ENCODE assay signal across 9 cellular contexts in genomic region chr1:183604048-183604808, GRCh38. TPM values are rescaled to one million over a fixed set of nuclear protein-coding genes. Genes with fewer than 3 reads are reported as not detected.
DNase-seq lines count a peak whose midpoint lies in the region; ATAC-seq and TF ChIP-seq lines count a peak whose summit lies in the region.
"Had no signal": no experiment of that assay in that cellular context is flagged by ENCODE, and none has a peak within 500 bp of the region (broad histone marks: within the 10 kb centered on the region; RNA-seq: fewer than 3 reads in every experiment).

No MANE protein-coding gene starts in this region.

- ATAC-seq in GM18511 (IDR thresholded peaks at IDR 0.05; ENCODE audit: unreplicated experiment) (peak; percentile 59), HG03432 (IDR thresholded peaks at IDR 0.05; ENCODE audit: unreplicated experiment) (peak; percentile 42), HG02973 (IDR thresholded peaks at IDR 0.05; ENCODE audit: unreplicated experiment) (no peak)

- DNase-seq in amniotic stem cell (lab: John Stamatoyannopoulos, UW) (peak; percentile 50), neural progenitor cell (ENCODE audit: low spot score) (no peak), ecto neural progenitor cell (ENCODE audit: low spot score) (no peak), cerebellar nuclear complex (lab: John Stamatoyannopoulos, UW) (no peak), WERI-Rb-1 (no peak)

- H3K27me3 Mint-ChIP-seq in neural progenitor cell (ENCODE audit: insufficient read depth, low read depth) = peaks cover 7% of the 10 kb centered on the region

- H3K4me2 ChIP-seq in neural progenitor cell = no peak overlapping the region

- no peaks in the 10 kb centered on the region for H3K36me3 Mint-ChIP-seq in neural progenitor cell

- H3K4me1 ChIP-seq in neural progenitor cell = no peaks in the 10 kb centered on the region

- no peaks in the 10 kb centered on the region for H4K20me1 ChIP-seq in neural progenitor cell (ENCODE audit: low read depth)

- H3K9me3 Mint-ChIP-seq in neural progenitor cell = no peaks in the 10 kb centered on the region

- no peaks in the 10 kb centered on the region for H3K27me3 ChIP-seq in neural progenitor cell
- H3K27me3 ChIP-seq in WERI-Rb-1 (ENCODE audit: insufficient read depth, low read depth, severe bottlenecking) = no peaks in the 10 kb centered on the region

- no peaks in the 10 kb centered on the region for H3K79me2 ChIP-seq in neural progenitor cell (ENCODE audit: low read depth)

- no peaks in the 10 kb centered on the region for H3F3A ChIP-seq in neural progenitor cell (ENCODE audit: low read depth)

- H3K9me3 ChIP-seq in neural progenitor cell (ENCODE audit: low read depth) (no peaks in the 10 kb centered on the region), WERI-Rb-1 (ENCODE audit: severe bottlenecking) (no peaks in the 10 kb centered on the region)

- TF ChIP-seq CTCF in neural progenitor cell (IDR thresholded peaks at IDR 0.05) = no peak
- TF ChIP-seq CTCF in WERI-Rb-1 (IDR thresholded peaks at IDR 0.05; ENCODE audit: low read depth, low read length) = no peak

- peak overlapping the region; percentile 44 for H3K27ac Mint-ChIP-seq in neural progenitor cell

- H3K4me1 Mint-ChIP-seq in neural progenitor cell = peaks cover 6% of the 10 kb centered on the region

- H3K36me3 ChIP-seq in neural progenitor cell (no peaks in the 10 kb centered on the region), WERI-Rb-1 (no peaks in the 10 kb centered on the region)

- H3K4me3 ChIP-seq in neural progenitor cell (no peak overlapping the region), WERI-Rb-1 (ENCODE audit: low read depth, low read length) (no peak overlapping the region)

- H3K27ac ChIP-seq in neural progenitor cell = no peak overlapping the region
- H3K27ac ChIP-seq in WERI-Rb-1 = no peak overlapping the region

- no peak overlapping the region for H3K9ac ChIP-seq in neural progenitor cell

- no peak overlapping the region for H2AFZ ChIP-seq in neural progenitor cell (replicated peaks)

- H3K4me3 Mint-ChIP-seq in neural progenitor cell = no peak overlapping the region

RNA-seq across cellular contexts. Expression of gene NCF2, which starts 14.0 kb away (rescaled TPM):
- total RNA-seq in neural progenitor cell (ENCODE audit: low replicate concordance) = not detected in 2 replicates

RNA-seq across cellular contexts. Expression of gene ARPC5, which starts 31.4 kb away (rescaled TPM):
- total RNA-seq in neural progenitor cell (ENCODE audit: low replicate concordance) = 90.1 and 131 TPM in 2 replicates

RNA-seq across cellular contexts. Expression of gene APOBEC4, which starts 48.9 kb away (rescaled TPM):
- not detected in 2 replicates for total RNA-seq in neural progenitor cell (ENCODE audit: low replicate concordance)
- total RNA-seq: epithelial cell of proximal tubule had no signal
